Comparison of ENCODE assay signal across 1 cellular context in the genomic region with DNA sequence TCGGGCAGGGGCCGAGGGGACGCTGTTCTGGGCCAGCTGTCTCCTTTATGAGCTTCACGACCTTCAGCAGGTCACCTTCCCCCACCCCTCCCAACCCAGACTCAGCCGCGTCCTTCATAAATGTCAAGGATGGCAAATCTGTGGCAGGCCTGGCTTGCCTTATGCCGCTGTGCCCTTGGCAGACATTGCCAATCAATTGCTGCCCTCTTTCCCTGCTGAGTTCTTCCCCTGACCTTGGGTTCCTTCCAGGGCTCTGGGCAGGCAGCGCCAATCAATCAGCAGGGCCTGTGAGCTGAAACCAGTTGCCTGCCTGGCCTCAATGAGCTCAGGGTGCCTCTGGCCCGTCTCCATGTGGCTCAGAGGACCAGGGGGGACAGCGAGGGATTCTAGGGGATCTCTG.
A peak's percentile ranks its signal among the peaks of the same experiment; 100 is the strongest.
TF ChIP-seq lines count a peak whose summit lies in the region.

No MANE protein-coding gene starts in this region.

TF ChIP-seq in HepG2, 621 proteins besides CTCF, POLR2A, EP300 and RAD21 (continued from another document):
- TF ChIP-seq, protein P1, sequence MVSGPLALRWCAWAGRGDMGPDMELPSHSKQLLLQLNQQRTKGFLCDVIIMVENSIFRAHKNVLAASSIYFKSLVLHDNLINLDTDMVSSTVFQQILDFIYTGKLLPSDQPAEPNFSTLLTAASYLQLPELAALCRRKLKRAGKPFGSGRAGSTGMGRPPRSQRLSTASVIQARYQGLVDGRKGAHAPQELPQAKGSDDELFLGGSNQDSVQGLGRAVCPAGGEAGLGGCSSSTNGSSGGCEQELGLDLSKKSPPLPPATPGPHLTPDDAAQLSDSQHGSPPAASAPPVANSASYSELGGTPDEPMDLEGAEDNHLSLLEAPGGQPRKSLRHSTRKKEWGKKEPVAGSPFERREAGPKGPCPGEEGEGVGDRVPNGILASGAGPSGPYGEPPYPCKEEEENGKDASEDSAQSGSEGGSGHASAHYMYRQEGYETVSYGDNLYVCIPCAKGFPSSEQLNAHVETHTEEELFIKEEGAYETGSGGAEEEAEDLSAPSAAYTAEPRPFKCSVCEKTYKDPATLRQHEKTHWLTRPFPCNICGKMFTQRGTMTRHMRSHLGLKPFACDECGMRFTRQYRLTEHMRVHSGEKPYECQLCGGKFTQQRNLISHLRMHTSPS (CRISPR knock-in tag; IDR thresholded peaks at IDR 0.05; ENCODE audit: low read depth) = peak; percentile 62; the same call in 1 of the 2 replicates
- TF ChIP-seq, protein P2, sequence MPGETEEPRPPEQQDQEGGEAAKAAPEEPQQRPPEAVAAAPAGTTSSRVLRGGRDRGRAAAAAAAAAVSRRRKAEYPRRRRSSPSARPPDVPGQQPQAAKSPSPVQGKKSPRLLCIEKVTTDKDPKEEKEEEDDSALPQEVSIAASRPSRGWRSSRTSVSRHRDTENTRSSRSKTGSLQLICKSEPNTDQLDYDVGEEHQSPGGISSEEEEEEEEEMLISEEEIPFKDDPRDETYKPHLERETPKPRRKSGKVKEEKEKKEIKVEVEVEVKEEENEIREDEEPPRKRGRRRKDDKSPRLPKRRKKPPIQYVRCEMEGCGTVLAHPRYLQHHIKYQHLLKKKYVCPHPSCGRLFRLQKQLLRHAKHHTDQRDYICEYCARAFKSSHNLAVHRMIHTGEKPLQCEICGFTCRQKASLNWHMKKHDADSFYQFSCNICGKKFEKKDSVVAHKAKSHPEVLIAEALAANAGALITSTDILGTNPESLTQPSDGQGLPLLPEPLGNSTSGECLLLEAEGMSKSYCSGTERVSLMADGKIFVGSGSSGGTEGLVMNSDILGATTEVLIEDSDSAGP (CRISPR knock-in tag; IDR thresholded peaks at IDR 0.05; ENCODE audit: borderline replicate concordance) = peak; percentile 20; the same call in 1 of the 2 replicates
- no peak for TF ChIP-seq FLYWCH1 (CRISPR knock-in tag; IDR thresholded peaks at IDR 0.05)
